Comparison of ENCODE assay signal across 18 cellular contexts in genomic region chr13:72122661-72123060, GRCh38.
A peak's percentile ranks its signal among the peaks of the same experiment; 100 is the strongest.
DNase-seq lines count a peak whose midpoint lies in the region; ATAC-seq and TF ChIP-seq lines count a peak whose summit lies in the region.
"Had no signal": no experiment of that assay in that cellular context is flagged by ENCODE, and none has a peak within 500 bp of the region (broad histone marks: within the 10 kb centered on the region; RNA-seq: fewer than 3 reads in every experiment).

No MANE protein-coding gene starts in this region.

- no peaks in the 10 kb centered on the region for H3K9me2 ChIP-seq in PC-3 (replicated peaks; ENCODE audit: low read length)

- H2AFZ ChIP-seq in H9 (ENCODE audit: low read length) (no peak overlapping the region), mammary epithelial cell (ENCODE audit: low read depth, low read length) (peak overlapping the region; percentile 15), neural progenitor cell (replicated peaks) (no peak overlapping the region), PC-3 (ENCODE audit: low read length) (no peak overlapping the region)
- H2AFZ ChIP-seq: GM23248 had no signal

- H3K79me1 ChIP-seq in H9 (ENCODE audit: insufficient read depth, low read depth, low read length, poor library complexity, severe bottlenecking): no peaks in the 10 kb centered on the region

- no peak for TF ChIP-seq CTCF in H9 (conservative IDR thresholded peaks at IDR 0.05)
- TF ChIP-seq CTCF in mammary epithelial cell (conservative IDR thresholded peaks at IDR 0.05 in 1 of 2, IDR thresholded peaks at IDR 0.05 in 1 of 2; ENCODE audit: extremely low read depth in 1 of 2, insufficient read depth in 1 of 2, low read depth in 1 of 2, low read length in 2 of 2): no peak
- no peak for TF ChIP-seq CTCF in neural progenitor cell (IDR thresholded peaks at IDR 0.05)
- no peak for TF ChIP-seq CTCF in PC-3 (conservative IDR thresholded peaks at IDR 0.05; ENCODE audit: low read depth, low read length)

- no peak for ATAC-seq in PC-3
- ATAC-seq: K562 had no signal

- H3K79me2 ChIP-seq in H9 (ENCODE audit: insufficient read depth, low read length) (no peaks in the 10 kb centered on the region), mammary epithelial cell (ENCODE audit: insufficient read depth, low read length) (no peaks in the 10 kb centered on the region), neural progenitor cell (ENCODE audit: low read depth) (no peaks in the 10 kb centered on the region), PC-3 (ENCODE audit: low read length) (no peaks in the 10 kb centered on the region)

- H3K18ac ChIP-seq in H9 (ENCODE audit: insufficient read length, low read depth, low read length): no peak overlapping the region

- WGBS in H9 (ENCODE audit: extremely low coverage, insufficient read length, low lambda C conversion rate): no CpG with 5 or more reads among the region's 3 CpGs
- WGBS in HUES64: 90% methylated on average over 3 of the region's 3 CpGs
- 89% methylated on average over 3 of the region's 3 CpGs for WGBS in mammary epithelial cell (ENCODE audit: low coverage, missing lambda C conversion rate)

- no peak overlapping the region for H3K14ac ChIP-seq in H9 (ENCODE audit: insufficient read depth, low read length)

- H4K8ac ChIP-seq in H9 (replicated peaks; ENCODE audit: insufficient read length, low read depth, low read length): no peak overlapping the region

- no peaks in the 10 kb centered on the region for H3K27me3 Mint-ChIP-seq in H9 (ENCODE audit: low read depth)
- peaks cover 3% of the 10 kb centered on the region for H3K27me3 Mint-ChIP-seq in neural progenitor cell (ENCODE audit: insufficient read depth, low read depth)
- H3K27me3 Mint-ChIP-seq: CD4-positive, CD25-positive, alpha-beta regulatory T cell; CD8-positive, alpha-beta memory T cell had no signal

- H3K36me3 ChIP-seq in HUES64 (ENCODE audit: insufficient read depth, low read length): no peaks in the 10 kb centered on the region
- no peaks in the 10 kb centered on the region for H3K36me3 ChIP-seq in mammary epithelial cell (ENCODE audit: insufficient read depth, low read length)
- no peaks in the 10 kb centered on the region for H3K36me3 ChIP-seq in neural progenitor cell
- no peaks in the 10 kb centered on the region for H3K36me3 ChIP-seq in PC-3 (ENCODE audit: low read depth, low read length)
- H3K36me3 ChIP-seq in SJCRH30: no peaks in the 10 kb centered on the region
- H3K36me3 ChIP-seq: BE2C had no signal

- H3K4me3 ChIP-seq in HUES64 (ENCODE audit: low read length): no peak overlapping the region
- no peak overlapping the region for H3K4me3 ChIP-seq in mammary epithelial cell (replicated peaks in 1 of 3; ENCODE audit: insufficient read depth in 1 of 3, low read depth in 2 of 3, low read length in 3 of 3)
- no peak overlapping the region for H3K4me3 ChIP-seq in neural progenitor cell
- H3K4me3 ChIP-seq in PC-3 (ENCODE audit: low read length): no peak overlapping the region
- no peak overlapping the region for H3K4me3 ChIP-seq in SJCRH30
- H3K4me3 ChIP-seq: GM23248, K562 had no signal

- H2AK5ac ChIP-seq in H9 (ENCODE audit: insufficient read length, low read length): no peak overlapping the region

- H3K9ac ChIP-seq in H9 (ENCODE audit: extremely low read depth, insufficient read length, low read length) (no peak overlapping the region), HUES64 (ENCODE audit: low read depth, low read length) (no peak overlapping the region), mammary epithelial cell (ENCODE audit: insufficient read depth, low read length) (no peak overlapping the region), neural progenitor cell (no peak overlapping the region), PC-3 (ENCODE audit: low read length) (no peak overlapping the region)
- H3K9ac ChIP-seq: GM23248 had no signal

- H3K36me3 Mint-ChIP-seq in H9 (ENCODE audit: insufficient read depth in 1 of 3, low read depth in 3 of 3) (peaks cover 0 to 4% (median 0%) of the 10 kb centered on the region in 3 experiments; a peak in 3 of 7 replicates), neural progenitor cell (no peaks in the 10 kb centered on the region)
- H3K36me3 Mint-ChIP-seq: CD4-positive, CD25-positive, alpha-beta regulatory T cell; CD8-positive, alpha-beta memory T cell had no signal

- peaks cover 28% of the 10 kb centered on the region for H3F3A ChIP-seq in neural progenitor cell (ENCODE audit: low read depth)
- H3F3A ChIP-seq in PC-3 (ENCODE audit: low read length, unreplicated experiment): peaks cover 3% of the 10 kb centered on the region

- H4K20me1 ChIP-seq in H9 (ENCODE audit: control insufficient read depth, insufficient read depth, insufficient read length) (no peaks in the 10 kb centered on the region), mammary epithelial cell (ENCODE audit: insufficient read depth, low read length) (no peaks in the 10 kb centered on the region), neural progenitor cell (ENCODE audit: low read depth) (no peaks in the 10 kb centered on the region), PC-3 (ENCODE audit: low read length) (no peaks in the 10 kb centered on the region)

- in situ Hi-C loops in mammary epithelial cell (cut with MboI; ENCODE audit: low sequenced_read_pairs in 2 of 2): no loop called here

- H2BK15ac ChIP-seq in H9 (ENCODE audit: low read depth, low read length): no peak overlapping the region

- H3K9me3 ChIP-seq in H9 (ENCODE audit: control insufficient read depth, low read depth, low read length): no peaks in the 10 kb centered on the region
- H3K9me3 ChIP-seq in HUES64 (ENCODE audit: insufficient read depth, low read depth, low read length): no peaks in the 10 kb centered on the region; the same call in 1 of the 2 replicates
- H3K9me3 ChIP-seq in mammary epithelial cell (replicated peaks; ENCODE audit: insufficient read depth, low read length): no peaks in the 10 kb centered on the region
- H3K9me3 ChIP-seq in neural progenitor cell (ENCODE audit: low read depth): no peaks in the 10 kb centered on the region
- H3K9me3 ChIP-seq in PC-3 (ENCODE audit: low read length): no peaks in the 10 kb centered on the region
- H3K9me3 ChIP-seq in SJCRH30 (replicated peaks): no peaks in the 10 kb centered on the region
- H3K9me3 ChIP-seq: BE2C, Caco-2 had no signal

- CTCF ChIA-PET in mammary epithelial cell (lab: Charles Lee; ENCODE audit: low non-redundant PET): no interaction called here
- CTCF ChIA-PET in PC-3 (lab: Charles Lee): no interaction called here

- no peak overlapping the region for H3K4ac ChIP-seq in H9 (ENCODE audit: low read depth, low read length)

- no peak overlapping the region for H2BK12ac ChIP-seq in H9 (ENCODE audit: insufficient read length, low read depth, low read length)

- H3K27ac Mint-ChIP-seq in H9: peak overlapping the region; percentile 4 to 79 (median 51); a peak in 5 of 7 replicates
- H3K27ac Mint-ChIP-seq in neural progenitor cell: no peak overlapping the region
- H3K27ac Mint-ChIP-seq: CD8-positive, alpha-beta memory T cell had no signal

- H2BK5ac ChIP-seq in H9 (ENCODE audit: insufficient read length, low read length): no peak overlapping the region

- no TSS peak for BruUV-seq in mammary epithelial cell (replicated peaks; lab: Mats Ljungman, UMichigan)
- BruUV-seq in PC-3 (replicated peaks; lab: Mats Ljungman, UMichigan): no TSS peak

- H3K4me3 Mint-ChIP-seq in H9 (no peak overlapping the region), neural progenitor cell (no peak overlapping the region)
- H3K4me3 Mint-ChIP-seq: CD4-positive, CD25-positive, alpha-beta regulatory T cell; CD8-positive, alpha-beta memory T cell had no signal

- no peaks in the 10 kb centered on the region for H3K27me3 ChIP-seq in H9 (ENCODE audit: insufficient read depth, low read length)
- no peaks in the 10 kb centered on the region for H3K27me3 ChIP-seq in HUES64 (ENCODE audit: insufficient read depth, low read length)
- no peaks in the 10 kb centered on the region for H3K27me3 ChIP-seq in mammary epithelial cell (ENCODE audit: insufficient read depth, low read length)
- H3K27me3 ChIP-seq in neural progenitor cell: no peaks in the 10 kb centered on the region
- no peaks in the 10 kb centered on the region for H3K27me3 ChIP-seq in PC-3 (ENCODE audit: low read length)
- H3K27me3 ChIP-seq in SJCRH30: no peaks in the 10 kb centered on the region
- H3K27me3 ChIP-seq: BE2C had no signal

- intact Hi-C loops in mammary epithelial cell (cut with micrococcal nuclease) (no loop called here), PC-3 (cut with micrococcal nuclease) (loop anchor here (10.0 kb wide), 1 partner anchor 132 kb away; no protein-coding TSS in a partner anchor)

- no peak overlapping the region for H4K91ac ChIP-seq in H9 (ENCODE audit: insufficient read length, low read depth, low read length)

- H3K9me3 Mint-ChIP-seq in H9 (no peaks in the 10 kb centered on the region), neural progenitor cell (peaks cover 2% of the 10 kb centered on the region)

- H3K4me1 ChIP-seq in H9 (ENCODE audit: insufficient read depth, low read length) (peaks cover 9% of the 10 kb centered on the region; the same call in 1 of the 2 replicates), HUES64 (ENCODE audit: insufficient read depth, low read length) (peaks cover 51% of the 10 kb centered on the region), mammary epithelial cell (ENCODE audit: insufficient read depth, low read length) (peaks cover 26% of the 10 kb centered on the region), neural progenitor cell (peaks cover 45% of the 10 kb centered on the region), PC-3 (ENCODE audit: insufficient read depth, low read length) (peaks cover 23% of the 10 kb centered on the region), SJCRH30 (no peaks in the 10 kb centered on the region)
- H3K4me1 ChIP-seq: BE2C, Caco-2 had no signal

- no peak overlapping the region for H2BK20ac ChIP-seq in H9 (ENCODE audit: low read depth, low read length, poor library complexity, severe bottlenecking)

- no peak overlapping the region for H3K23ac ChIP-seq in H9 (ENCODE audit: insufficient read length, low read depth, low read length)

- POLR2A ChIA-PET in PC-3 (lab: Charles Lee; ENCODE audit: unreplicated experiment): no interaction called here

- H3K23me2 ChIP-seq in H9 (ENCODE audit: insufficient read length, low read depth, low read length, poor library complexity, severe bottlenecking): no peaks in the 10 kb centered on the region

- H3K4me1 Mint-ChIP-seq in H9 (peaks cover 35 to 38% of the 10 kb centered on the region in 2 experiments), neural progenitor cell (peaks cover 14% of the 10 kb centered on the region)
- H3K4me1 Mint-ChIP-seq: CD4-positive, CD25-positive, alpha-beta regulatory T cell; CD8-positive, alpha-beta memory T cell had no signal

- H2BK120ac ChIP-seq in H9 (ENCODE audit: low read depth, low read length, poor library complexity, severe bottlenecking): no peak overlapping the region

- dilution Hi-C loops in mammary epithelial cell (cut with HindIII; ENCODE audit: low sequenced_read_pairs): no loop called here

- DNase-seq in H9 (no peak), mammary epithelial cell (no peak), neural progenitor cell (ENCODE audit: low spot score) (no peak), PC-3 (no peak), NCI-H446 (lab: John Stamatoyannopoulos, UW) (no peak), SJCRH30 (no peak)
- DNase-seq in NK-92 treated with Interleukin-12 subunit alpha and Interleukin-12 subunit beta, amount 100 ng/mL, for 24 hours (lab: John Stamatoyannopoulos, UW): no peak
- DNase-seq: ACHN; BE2C; C1 segment of cervical spinal cord; Caco-2; CD4-positive, CD25-positive, alpha-beta regulatory T cell; CD8-positive, alpha-beta memory T cell; GM23248; H7; IMR-90 had no signal

- H4K5ac ChIP-seq in H9 (ENCODE audit: insufficient read length, low read depth, low read length): no peak overlapping the region

- H3K4me2 ChIP-seq in H9 (ENCODE audit: insufficient read depth, insufficient read length, low read length) (no peak overlapping the region), mammary epithelial cell (ENCODE audit: insufficient read depth, low read depth, low read length) (no peak overlapping the region), neural progenitor cell (no peak overlapping the region), PC-3 (ENCODE audit: low read length) (no peak overlapping the region)

- H3K27ac ChIP-seq in H9 (ENCODE audit: insufficient read length, low read depth, low read length) (peak overlapping the region; percentile 34), HUES64 (ENCODE audit: low read depth, low read length) (peak overlapping the region; percentile 52; the same call in 1 of the 2 replicates), mammary epithelial cell (ENCODE audit: insufficient read depth, low read depth, low read length) (no peak overlapping the region), neural progenitor cell (peak overlapping the region; percentile 78), PC-3 (ENCODE audit: low read length) (no peak overlapping the region), SJCRH30 (no peak overlapping the region)
- H3K27ac ChIP-seq: GM23248 had no signal

- H3T11ph ChIP-seq in H9 (ENCODE audit: low read length): no peak overlapping the region

- H3K56ac ChIP-seq in H9 (ENCODE audit: insufficient read length, low read depth, low read length): no peak overlapping the region

Comparison
In these comparisons a context has a peak if more than half of its experiments do, and no peak if none do; other contexts are left out.
1. H3K27ac ChIP-seq: peak in H9 (single experiment), HUES64 (single experiment) and neural progenitor cell (single experiment); none in mammary epithelial cell (single experiment), PC-3 (single experiment) and SJCRH30 (single experiment).